22 cellular contexts compared by ENCODE assay signal in genomic region chr16:11565665-11566064, GRCh38. TPM values are rescaled to one million over a fixed set of nuclear protein-coding genes. Genes with fewer than 3 reads are reported as not detected.
DNase-seq lines count a peak whose midpoint lies in the region; ATAC-seq and TF ChIP-seq lines count a peak whose summit lies in the region.
"Had no signal": no experiment of that assay in that cellular context is flagged by ENCODE, and none has a peak within 500 bp of the region (broad histone marks: within the 10 kb centered on the region; RNA-seq: fewer than 3 reads in every experiment).

No MANE protein-coding gene starts in this region.

- no peak for DNase-seq in T-helper 2 cell treated with Interferon-gamma antibody and Interleukin-4, amounts not matched to agents 5 μg/mL and 100 μg/mL, for 36 hours (ENCODE audit: low spot score)
- DNase-seq in T-helper 2 cell (no peak), neuronal stem cell (ENCODE audit: low spot score) (no peak), anterior cingulate cortex (lab: John Stamatoyannopoulos, UW) (no peak), DMS53 treated with DMSO at 0.1 percent for 48 hours (lab: John Stamatoyannopoulos, UW; ENCODE audit: unreplicated experiment) (no peak), NCI-H1694 treated with DMSO at 0.1 percent for 48 hours (lab: John Stamatoyannopoulos, UW) (no peak)
- no peak for DNase-seq in central memory CD8-positive, alpha-beta T cell (ENCODE audit: low spot score in 2 of 2)
- DNase-seq: 8988T; activated CD8-positive, alpha-beta memory T cell treated with anti-CD3 and anti-CD28 coated beads, Interleukin-2, amount 50 U/mL, for 4 hours; caudate nucleus; DMS79; Kasumi-1; NCI-H1105; NCI-H69; SHP77; small intestine; stimulated activated CD4-positive, alpha-beta T cell treated with anti-CD3 and anti-CD28 coated beads, Interleukin-4, amount 100 ng/mL, for 1 hour had no signal

- H3K9me3 ChIP-seq in HEK293 (ENCODE audit: control insufficient read depth, insufficient read depth, low read depth, low read length) (no peaks in the 10 kb centered on the region), neuronal stem cell (replicated peaks in 1 of 2; ENCODE audit: control insufficient read depth in 2 of 2, insufficient read depth in 1 of 2, low read depth in 1 of 2, low read length in 2 of 2) (peaks cover 0 to 2% of the 10 kb centered on the region in 2 donors)
- H3K9me3 ChIP-seq: BLaER1 treated with 17β-estradiol and CSF1 and Interleukin-3, amounts not matched to agents 10 nM and 100 nM had no signal

- H2BK5ac ChIP-seq in neuronal stem cell (ENCODE audit: low read length): no peak overlapping the region

- peaks cover 6% of the 10 kb centered on the region; the same call in 1 of the 2 replicates for H3K4me1 ChIP-seq in HEK293 (ENCODE audit: control insufficient read depth, insufficient read depth, low read length)
- peaks cover 6 to 15% of the 10 kb centered on the region in 2 donors for H3K4me1 ChIP-seq in neuronal stem cell (ENCODE audit: control insufficient read depth in 2 of 2, insufficient read depth in 1 of 2, low read depth in 1 of 2, low read length in 2 of 2)
- H3K4me1 ChIP-seq: parathyroid adenoma had no signal

- no peak overlapping the region for H2BK12ac ChIP-seq in neuronal stem cell (ENCODE audit: low read length)

- H3K36me3 ChIP-seq in HEK293 (ENCODE audit: control insufficient read depth in 2 of 2, insufficient read depth in 1 of 2, low read length in 2 of 2) (peaks cover 0 to 6% of the 10 kb centered on the region in 2 experiments; a peak in 2 of 3 replicates), neuronal stem cell (replicated peaks in 1 of 2; ENCODE audit: control insufficient read depth in 2 of 2, insufficient read depth in 2 of 2, low read length in 2 of 2) (no peaks in the 10 kb centered on the region)

- H3K9me3 Mint-ChIP-seq in T-helper 2 cell treated with Interferon-gamma antibody and Interleukin-4, amounts not matched to agents 5 μg/mL and 100 μg/mL, for 36 hours: no peaks in the 10 kb centered on the region
- no peaks in the 10 kb centered on the region for H3K9me3 Mint-ChIP-seq in central memory CD8-positive, alpha-beta T cell

- no peak overlapping the region for H4K91ac ChIP-seq in neuronal stem cell (ENCODE audit: low read depth, low read length, poor library complexity)

- H3K79me1 ChIP-seq in neuronal stem cell (ENCODE audit: low read depth, low read length): no peaks in the 10 kb centered on the region

- peaks cover 36% of the 10 kb centered on the region for H3K4me1 Mint-ChIP-seq in T-helper 2 cell treated with Interferon-gamma antibody and Interleukin-4, amounts not matched to agents 5 μg/mL and 100 μg/mL, for 36 hours (ENCODE audit: low read depth)
- H3K4me1 Mint-ChIP-seq in central memory CD8-positive, alpha-beta T cell: peaks cover 78% of the 10 kb centered on the region

- no peak overlapping the region for H3K14ac ChIP-seq in neuronal stem cell (ENCODE audit: low read length)

- no peak overlapping the region for H3K4ac ChIP-seq in neuronal stem cell (ENCODE audit: low read length)

- H3K4me3 Mint-ChIP-seq in T-helper 2 cell treated with Interferon-gamma antibody and Interleukin-4, amounts not matched to agents 5 μg/mL and 100 μg/mL, for 36 hours: no peak overlapping the region
- H3K4me3 Mint-ChIP-seq in central memory CD8-positive, alpha-beta T cell: peak overlapping the region; percentile 57

- H3K27ac ChIP-seq in HEK293 (ENCODE audit: extremely low read depth, low read depth, low read length) (no peak overlapping the region), neuronal stem cell (replicated peaks; ENCODE audit: low read length) (no peak overlapping the region)
- H3K27ac ChIP-seq: BLaER1 treated with 17β-estradiol and CSF1 and Interleukin-3, amounts not matched to agents 10 nM and 100 nM; parathyroid adenoma had no signal

- no CpG with 5 or more reads among the region's 11 CpGs for WGBS in neuronal stem cell (ENCODE audit: extremely low coverage in 2 of 2, insufficient read length in 2 of 2, insufficient replicate concordance in 1 of 2), 2 donors

- H3K18ac ChIP-seq in neuronal stem cell (ENCODE audit: low read length): peak overlapping the region; percentile 59

- CTCF ChIA-PET in HEK293 (lab: Yijun Ruan, JAX): no interaction called here

- no peak overlapping the region for H3K4me3 ChIP-seq in HEK293 (ENCODE audit: low read depth, low read length)
- H3K4me3 ChIP-seq in neuronal stem cell (ENCODE audit: low read length in 2 of 2): no peak overlapping the region
- H3K4me3 ChIP-seq: BLaER1 treated with 17β-estradiol and CSF1 and Interleukin-3, amounts not matched to agents 10 nM and 100 nM had no signal

- H3K36me3 Mint-ChIP-seq in T-helper 2 cell treated with Interferon-gamma antibody and Interleukin-4, amounts not matched to agents 5 μg/mL and 100 μg/mL, for 36 hours (ENCODE audit: low read depth): peaks cover 36% of the 10 kb centered on the region
- peaks cover 75% of the 10 kb centered on the region for H3K36me3 Mint-ChIP-seq in central memory CD8-positive, alpha-beta T cell (ENCODE audit: insufficient read depth)

- no peak for ATAC-seq in central memory CD8-positive, alpha-beta T cell (replicated peaks; ENCODE audit: extremely low read depth, poor library complexity, severe bottlenecking)
- ATAC-seq: activated CD4-positive, CD25-positive, alpha-beta regulatory T cell treated with anti-CD3 and anti-CD28 coated beads, Interleukin-2, amount 50 U/mL, for 24 hours; left lobe of liver had no signal

- H2AK5ac ChIP-seq in neuronal stem cell (ENCODE audit: low read depth, low read length): no peak overlapping the region

- H4K8ac ChIP-seq in neuronal stem cell (ENCODE audit: low read depth, low read length): no peak overlapping the region

- H3K9ac ChIP-seq in neuronal stem cell (ENCODE audit: low read depth, low read length, poor library complexity): no peak overlapping the region
- H3K9ac ChIP-seq: parathyroid adenoma had no signal

- POLR2A ChIA-PET in HEK293 (lab: Yijun Ruan, JAX): no interaction called here

- H3K4me2 ChIP-seq in neuronal stem cell (ENCODE audit: insufficient read depth, low read length, poor library complexity, severe bottlenecking): no peak overlapping the region
- H3K4me2 ChIP-seq: BLaER1 treated with 17β-estradiol and CSF1 and Interleukin-3, amounts not matched to agents 10 nM and 100 nM had no signal

- H2BK120ac ChIP-seq in neuronal stem cell (ENCODE audit: low read depth, low read length): no peak overlapping the region

- no peak for TF ChIP-seq CTCF in HEK293 (tag by site-specific recombination; IDR thresholded peaks at IDR 0.05)

- H3K23ac ChIP-seq in neuronal stem cell (ENCODE audit: low read depth, low read length, poor library complexity): no peak overlapping the region

- H3K27ac Mint-ChIP-seq in T-helper 2 cell treated with Interferon-gamma antibody and Interleukin-4, amounts not matched to agents 5 μg/mL and 100 μg/mL, for 36 hours: peak overlapping the region; percentile 8
- H3K27ac Mint-ChIP-seq in central memory CD8-positive, alpha-beta T cell (ENCODE audit: low read depth): peak overlapping the region; percentile 88

- H2BK15ac ChIP-seq in neuronal stem cell (ENCODE audit: low read length): no peak overlapping the region

- H2AFZ ChIP-seq in neuronal stem cell (ENCODE audit: low read length): no peak overlapping the region
- H2AFZ ChIP-seq: parathyroid adenoma had no signal

- H3K27me3 Mint-ChIP-seq in T-helper 2 cell treated with Interferon-gamma antibody and Interleukin-4, amounts not matched to agents 5 μg/mL and 100 μg/mL, for 36 hours (ENCODE audit: low read depth): no peaks in the 10 kb centered on the region
- no peaks in the 10 kb centered on the region for H3K27me3 Mint-ChIP-seq in central memory CD8-positive, alpha-beta T cell

- no peaks in the 10 kb centered on the region for H3K27me3 ChIP-seq in neuronal stem cell (ENCODE audit: control insufficient read depth in 3 of 3, insufficient read depth in 3 of 3, low read depth in 1 of 3, low read length in 3 of 3)
- H3K27me3 ChIP-seq: BLaER1 treated with 17β-estradiol and CSF1 and Interleukin-3, amounts not matched to agents 10 nM and 100 nM had no signal

TF ChIP-seq in HEK293, 187 proteins besides CTCF, POLR2A, EP300 and RAD21:
- TF ChIP-seq IKZF3 (tag by site-specific recombination; IDR thresholded peaks at IDR 0.05): no peak
- TF ChIP-seq PRDM10 (tag by site-specific recombination; IDR thresholded peaks at IDR 0.05): 0 out of 2 replicates have a peak, but pooled peaks have one; percentile 21

RNA-seq across cellular contexts. Expression of gene LITAF, which starts 21.1 kb away (rescaled TPM):
- 85.6 TPM for polyA plus RNA-seq in neuronal stem cell (2013, experiment 1 of 2)
- polyA plus RNA-seq in neuronal stem cell (2013, experiment 2 of 2): 87.4 TPM
